8 cellular contexts compared by ENCODE assay signal in genomic region chr5:172772112-172772906, GRCh38. TPM values are rescaled to one million over a fixed set of nuclear protein-coding genes. Genes with fewer than 3 reads are reported as not detected.
A peak's percentile ranks its signal among the peaks of the same experiment; 100 is the strongest.
DNase-seq lines count a peak whose midpoint lies in the region; ATAC-seq and TF ChIP-seq lines count a peak whose summit lies in the region.

No MANE protein-coding gene starts in this region.

- peaks cover 3% of the 10 kb centered on the region; the same call in 1 of the 2 replicates for H3K9me3 ChIP-seq in AG04450 (ENCODE audit: control insufficient read depth, insufficient read depth, low read length)
- no peaks in the 10 kb centered on the region for H3K9me3 ChIP-seq in muscle layer of duodenum (ENCODE audit: control insufficient read depth in 1 of 2, low read length in 2 of 2)

- CTCF ChIA-PET in AG04450 (lab: Charles Lee), result interaction anchor here (0.6 to 5.2 kb wide), 18 partner anchors 9 to 189 kb away, joined by 3 to 39 read pairs (median 4); no protein-coding TSS in a partner anchor

- peak overlapping the region; percentile 100 for H3K27ac ChIP-seq in AG04450 (ENCODE audit: low read depth, low read length)
- H3K27ac ChIP-seq in muscle layer of duodenum (ENCODE audit: low read length), result peak overlapping the region; percentile 100

- H3K4me3 ChIP-seq in AG04450 (ENCODE audit: low read depth, low read length), result peak overlapping the region; percentile 59
- H3K4me3 ChIP-seq in muscle layer of duodenum (ENCODE audit: low read depth in 1 of 2, low read length in 2 of 2), result peak overlapping the region; percentile 55 to 62

- DNase-seq in AG04450 (ENCODE audit: low read depth, low spot score), result peak; percentile 80
- peak; percentile 76 for DNase-seq in OCI-M2 (lab: John Stamatoyannopoulos, UW; ENCODE audit: unreplicated experiment)
- DNase-seq in activated T-cell treated with anti-CD3 and anti-CD28 coated beads, Interleukin-2, amount 50 U/mL, for 1 hour, result peak; percentile 86
- DNase-seq in stimulated activated CD8-positive, alpha-beta memory T cell treated with anti-CD3 and anti-CD28 coated beads, Interleukin-7, amount 100 ng/mL, for 24 hours (ENCODE audit: low read depth), result peak; percentile 48

- H3K4me1 ChIP-seq in muscle layer of duodenum (ENCODE audit: control insufficient read depth in 1 of 2, insufficient read depth in 2 of 2, low read length in 2 of 2), result peaks cover 4 to 5% of the 10 kb centered on the region in 2 donors

- ATAC-seq in GM18909 (IDR thresholded peaks at IDR 0.05; ENCODE audit: poor library complexity, unreplicated experiment), result peak; percentile 34
- peak; percentile 28 for ATAC-seq in HG03520 (IDR thresholded peaks at IDR 0.05; ENCODE audit: unreplicated experiment)
- peak; percentile 36 for ATAC-seq in esophagus mucosa

- H3K36me3 ChIP-seq in muscle layer of duodenum (ENCODE audit: control insufficient read depth in 1 of 2, insufficient read depth in 2 of 2, low read length in 2 of 2), result peaks cover 26 to 44% of the 10 kb centered on the region in 2 donors

- no peaks in the 10 kb centered on the region for H3K27me3 ChIP-seq in AG04450 (ENCODE audit: control insufficient read depth, insufficient read depth, low read length)
- H3K27me3 ChIP-seq in muscle layer of duodenum (ENCODE audit: low read depth, low read length), result no peaks in the 10 kb centered on the region

- TF ChIP-seq CTCF in AG04450 (IDR thresholded peaks at IDR 0.05; ENCODE audit: low read depth, low read length), result peak; percentile 78

- POLR2A ChIA-PET in AG04450 (lab: Yijun Ruan, JAX), result interaction anchor here (0.7 to 5.0 kb wide), 24 partner anchors 19 to 187 kb away, joined by 3 to 104 read pairs (median 8); partner anchors contain the start of gene RPL26L1

RNA-seq across cellular contexts. Expression of gene DUSP1, which starts 1.3 kb away (rescaled TPM):
- polyA plus RNA-seq in AG04450 (2011; rRNA removed), result 98.8 and 147 TPM in 2 replicates
- 187 and 265 TPM in 2 replicates for polyA minus RNA-seq in AG04450 (2011; rRNA and poly(A)+ RNA removed)
- 101 TPM for total RNA-seq in esophagus mucosa

Comparison
In these comparisons a context has a peak if more than half of its experiments do, and no peak if none do; other contexts are left out.
1. Peak in every context shown above with its lines: DNase-seq, ATAC-seq, H3K4me3 ChIP-seq and H3K27ac ChIP-seq.